Comparison of ENCODE assay signal across 8 cellular contexts in the genomic region with DNA sequence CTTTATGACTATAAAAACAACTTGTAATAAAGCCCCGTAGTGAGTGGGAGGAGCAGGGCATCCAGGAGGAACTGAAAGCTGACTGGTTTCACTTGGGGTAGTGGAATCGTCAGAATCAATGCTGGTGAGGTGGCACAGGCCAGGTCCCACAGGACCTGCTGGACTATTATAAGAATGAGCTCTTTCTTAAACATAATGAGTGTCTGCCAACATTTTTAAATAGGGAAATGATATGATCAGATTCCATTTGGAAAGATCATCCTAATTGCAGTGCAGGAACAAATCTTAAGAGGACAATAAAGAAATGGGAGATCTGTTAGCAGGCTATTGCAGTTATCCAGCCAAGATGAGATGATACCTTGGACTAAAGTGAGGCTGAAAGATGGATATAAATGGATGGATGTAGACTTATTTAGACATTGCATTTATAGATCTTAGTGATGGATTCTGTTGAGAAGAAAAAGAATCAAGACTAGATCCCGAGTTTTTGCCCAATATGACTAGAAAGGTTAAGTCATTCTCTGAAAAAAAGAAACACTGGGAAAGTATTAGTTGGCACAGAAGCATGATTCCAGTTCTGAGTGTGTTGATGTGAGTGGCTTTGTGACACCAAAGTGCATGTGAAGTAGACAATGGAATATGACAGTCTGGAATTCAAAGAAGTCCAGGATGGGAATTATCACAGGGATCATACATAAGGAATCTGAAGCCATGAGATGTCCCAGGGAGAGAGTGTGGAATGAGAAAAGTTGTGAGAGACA.
A peak's percentile ranks its signal among the peaks of the same experiment; 100 is the strongest.
DNase-seq lines count a peak whose midpoint lies in the region; ATAC-seq and TF ChIP-seq lines count a peak whose summit lies in the region.

No MANE protein-coding gene starts in this region.

- no TSS peak for BruUV-seq in OCI-LY7 (replicated peaks; lab: Mats Ljungman, UMichigan)

- no peaks in the 10 kb centered on the region for H3K27me3 ChIP-seq in neural progenitor cell

- POLR2A ChIA-PET in OCI-LY7 (lab: Charles Lee), result interaction anchor here (0.6 to 2.2 kb wide), 18 partner anchors 9 to 102 kb away, joined by 3 to 11 read pairs (median 4); no protein-coding TSS in a partner anchor

- peaks cover 50% of the 10 kb centered on the region for H3K4me1 Mint-ChIP-seq in activated naive CD4-positive, alpha-beta T cell treated with anti-CD3 and anti-CD28 coated beads, Interleukin-2, amount 50 U/mL, for 24 hours
- H3K4me1 Mint-ChIP-seq in neural progenitor cell, result no peaks in the 10 kb centered on the region

- peak overlapping the region; percentile 11 for H3K4me3 Mint-ChIP-seq in activated naive CD4-positive, alpha-beta T cell treated with anti-CD3 and anti-CD28 coated beads, Interleukin-2, amount 50 U/mL, for 24 hours
- H3K4me3 Mint-ChIP-seq in neural progenitor cell, result no peak overlapping the region

- H3K9ac ChIP-seq in neural progenitor cell, result no peak overlapping the region

- TF ChIP-seq CTCF in OCI-LY7 (conservative IDR thresholded peaks at IDR 0.05; ENCODE audit: low read length) (no peak), neural progenitor cell (IDR thresholded peaks at IDR 0.05) (no peak)

- H2AFZ ChIP-seq in OCI-LY7 (ENCODE audit: low read length) (peak overlapping the region; percentile 43; the same call in 1 of the 2 replicates), neural progenitor cell (replicated peaks) (no peak overlapping the region)

- no peaks in the 10 kb centered on the region for H3K36me3 Mint-ChIP-seq in activated naive CD4-positive, alpha-beta T cell treated with anti-CD3 and anti-CD28 coated beads, Interleukin-2, amount 50 U/mL, for 24 hours
- peaks cover 1% of the 10 kb centered on the region for H3K36me3 Mint-ChIP-seq in neural progenitor cell

- no peaks in the 10 kb centered on the region for H3F3A ChIP-seq in neural progenitor cell (ENCODE audit: low read depth)

- H3K27ac ChIP-seq in OCI-LY7 (ENCODE audit: low read depth, low read length, poor library complexity, severe bottlenecking) (peak overlapping the region; percentile 67), neural progenitor cell (no peak overlapping the region)

- H3K27me3 Mint-ChIP-seq in activated naive CD4-positive, alpha-beta T cell treated with anti-CD3 and anti-CD28 coated beads, Interleukin-2, amount 50 U/mL, for 24 hours, result no peaks in the 10 kb centered on the region
- H3K27me3 Mint-ChIP-seq in neural progenitor cell (ENCODE audit: insufficient read depth, low read depth), result peaks cover 2% of the 10 kb centered on the region

- CTCF ChIA-PET in OCI-LY7 (lab: Charles Lee; ENCODE audit: unreplicated experiment), result interaction anchor here (1.0 kb wide), 1 partner anchor 65 kb away, joined by 3 read pairs; no protein-coding TSS in a partner anchor

- H3K36me3 ChIP-seq in OCI-LY7 (ENCODE audit: insufficient read depth, low read length), result peaks cover 28% of the 10 kb centered on the region
- no peaks in the 10 kb centered on the region for H3K36me3 ChIP-seq in neural progenitor cell

- H3K27ac Mint-ChIP-seq in activated naive CD4-positive, alpha-beta T cell treated with anti-CD3 and anti-CD28 coated beads, Interleukin-2, amount 50 U/mL, for 24 hours, result no peak overlapping the region
- peak overlapping the region; percentile 9 for H3K27ac Mint-ChIP-seq in neural progenitor cell

- H3K9me2 ChIP-seq in OCI-LY7 (ENCODE audit: insufficient read depth, low read length), result no peaks in the 10 kb centered on the region

- peak overlapping the region; percentile 67 for H3K4me2 ChIP-seq in OCI-LY7 (ENCODE audit: low read length)
- H3K4me2 ChIP-seq in neural progenitor cell, result no peak overlapping the region

- H3K4me1 ChIP-seq in OCI-LY7 (ENCODE audit: insufficient read depth, low read length, poor library complexity, severe bottlenecking), result peaks cover 39% of the 10 kb centered on the region
- H3K4me1 ChIP-seq in neural progenitor cell, result no peaks in the 10 kb centered on the region

- DNase-seq in activated naive CD4-positive, alpha-beta T cell (lab: John Stamatoyannopoulos, UW), result no peak
- DNase-seq in OCI-LY7 (ENCODE audit: low spot score) (peak; percentile 88), neural progenitor cell (ENCODE audit: low spot score) (no peak), COLO668 (lab: John Stamatoyannopoulos, UW; ENCODE audit: unreplicated experiment) (no peak), NCI-H128 (lab: John Stamatoyannopoulos, UW; ENCODE audit: unreplicated experiment) (no peak), ureter (ENCODE audit: low spot score) (no peak)

- intact Hi-C loops in OCI-LY7 (cut with micrococcal nuclease; ENCODE audit: unreplicated experiment), result loop anchor here (1.0 to 2.0 kb wide), 3 partner anchors 16 to 46 kb away; no protein-coding TSS in a partner anchor

- H4K20me1 ChIP-seq in OCI-LY7 (ENCODE audit: insufficient read depth, low read length), result no peaks in the 10 kb centered on the region
- H4K20me1 ChIP-seq in neural progenitor cell (ENCODE audit: low read depth), result no peaks in the 10 kb centered on the region

- no peaks in the 10 kb centered on the region for H3K9me3 Mint-ChIP-seq in activated naive CD4-positive, alpha-beta T cell treated with anti-CD3 and anti-CD28 coated beads, Interleukin-2, amount 50 U/mL, for 24 hours
- H3K9me3 Mint-ChIP-seq in neural progenitor cell, result peaks cover 29% of the 10 kb centered on the region

- peaks cover 53% of the 10 kb centered on the region for H3K9me3 ChIP-seq in OCI-LY7 (ENCODE audit: low read length)
- H3K9me3 ChIP-seq in neural progenitor cell (ENCODE audit: low read depth), result no peaks in the 10 kb centered on the region

- H3K4me3 ChIP-seq in OCI-LY7 (ENCODE audit: low read depth, low read length, poor library complexity, severe bottlenecking), result peak overlapping the region; percentile 42
- H3K4me3 ChIP-seq in neural progenitor cell, result no peak overlapping the region

- H3K79me2 ChIP-seq in OCI-LY7 (ENCODE audit: insufficient read depth, low read depth, low read length) (no peaks in the 10 kb centered on the region), neural progenitor cell (ENCODE audit: low read depth) (no peaks in the 10 kb centered on the region)

- peak; percentile 93 for ATAC-seq in HG02870 (IDR thresholded peaks at IDR 0.05; ENCODE audit: unreplicated experiment)
